ENCODE assay signal across 8 cellular contexts in genomic region chr14:87615822-87616679, GRCh38.
DNase-seq lines count a peak whose midpoint lies in the region; ATAC-seq and FAIRE-seq lines count a peak whose summit lies in the region.

No MANE protein-coding gene starts in this region.

- ATAC-seq in HG03378 (IDR thresholded peaks at IDR 0.05; ENCODE audit: unreplicated experiment) (peak; percentile 84), HG03045 (IDR thresholded peaks at IDR 0.05; ENCODE audit: unreplicated experiment) (no peak)

- DNase-seq in DMS153 (lab: John Stamatoyannopoulos, UW) (peak; percentile 28), GM19239 (ENCODE audit: insufficient read length, low spot score) (peak; percentile 39), NCI-H774 (lab: John Stamatoyannopoulos, UW) (peak; percentile 34), amniotic epithelial cell (ENCODE audit: low read depth) (peak; percentile 2), hippocampal formation (lab: John Stamatoyannopoulos, UW) (peak; percentile 16 to 20)
- peak; percentile 42 for DNase-seq in stimulated activated CD4-positive, alpha-beta T cell treated with anti-CD3 and anti-CD28 coated beads, Interleukin-1b, Interleukin-23, amount 100 ng/mL, for 48 hours

- FAIRE-seq in GM19239 (lab: Jason Lieb, UNC), result no peak
